Comparison of ENCODE assay signal across 9 cellular contexts in the genomic region with DNA sequence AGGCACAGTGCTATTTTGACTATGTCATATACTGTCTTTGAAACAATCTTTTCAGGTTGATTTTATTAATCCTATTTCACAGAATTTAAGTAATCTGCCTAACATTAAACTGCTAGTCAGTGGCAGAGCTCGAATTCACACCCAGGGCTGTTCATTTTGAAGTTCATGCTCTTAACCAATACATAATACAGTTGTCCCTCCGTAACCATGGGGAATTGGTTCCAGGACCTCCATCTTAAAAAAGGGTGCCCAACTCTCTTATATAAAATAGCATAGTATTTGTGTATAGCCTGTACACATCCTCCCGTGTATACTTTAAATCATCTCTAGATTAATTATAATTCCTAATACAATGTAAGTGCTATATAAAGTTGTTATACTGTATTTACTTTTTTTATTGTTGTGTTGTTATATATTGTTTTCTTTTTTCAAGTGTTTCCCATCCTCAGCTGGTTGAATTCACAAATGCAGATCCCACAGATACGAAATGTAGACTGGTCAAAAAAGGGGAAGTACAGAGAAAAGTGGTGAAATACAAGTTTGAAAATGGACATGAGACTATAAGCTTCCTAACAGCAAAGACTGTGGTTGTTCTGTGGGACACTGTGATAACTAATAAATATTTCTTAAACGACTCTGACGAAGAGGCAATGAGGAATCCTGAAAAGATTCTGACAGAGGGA. TPM values are rescaled to one million over a fixed set of nuclear protein-coding genes. Genes with fewer than 3 reads are reported as not detected.
DNase-seq lines count a peak whose midpoint lies in the region; ATAC-seq, FAIRE-seq and TF ChIP-seq lines count a peak whose summit lies in the region.
"Had no signal": no experiment of that assay in that cellular context is flagged by ENCODE, and none has a peak within 500 bp of the region (broad histone marks: within the 10 kb centered on the region; RNA-seq: fewer than 3 reads in every experiment).

No MANE protein-coding gene starts in this region.

- ATAC-seq in GM21515 (IDR thresholded peaks at IDR 0.05; ENCODE audit: unreplicated experiment) (peak; percentile 54), WTC11 (no peak)

- H3K27ac ChIP-seq in WERI-Rb-1, result no peak overlapping the region; the same call in 1 of the 2 replicates
- H3K27ac ChIP-seq: parathyroid adenoma had no signal

- H3K36me3 Mint-ChIP-seq in nephron progenitor cell (ENCODE audit: low read depth), result peaks cover 15% of the 10 kb centered on the region
- no peaks in the 10 kb centered on the region for H3K36me3 Mint-ChIP-seq in WTC11

- no peaks in the 10 kb centered on the region for H3K27me3 ChIP-seq in WERI-Rb-1 (ENCODE audit: insufficient read depth, low read depth, severe bottlenecking)

- H3K27me3 Mint-ChIP-seq in nephron progenitor cell (ENCODE audit: low read depth, poor library complexity), result no peaks in the 10 kb centered on the region
- no peaks in the 10 kb centered on the region for H3K27me3 Mint-ChIP-seq in WTC11 (ENCODE audit: low read depth)

- no peaks in the 10 kb centered on the region for H3K36me3 ChIP-seq in WERI-Rb-1

- POLR2A ChIA-PET in WTC11 (lab: Charles Lee), result interaction anchor here (0.6 to 1.3 kb wide), 2 partner anchors 10 to 19 kb away, joined by 3 read pairs; no protein-coding TSS in a partner anchor

- DNase-seq in GM12891 (ENCODE audit: insufficient read length, low spot score) (no peak), KG1 (lab: John Stamatoyannopoulos, UW) (peak; percentile 41), fibroblast of villous mesenchyme (ENCODE audit: low read depth) (peak; percentile 13), nephron progenitor cell (no peak), WERI-Rb-1 (no peak), WTC11 (ENCODE audit: low spot score) (no peak)
- no peak for DNase-seq in activated CD4-positive, alpha-beta T cell treated with anti-CD3 and anti-CD28 coated beads for 48 hours

- CTCF ChIA-PET in WTC11 (lab: Charles Lee), result interaction anchor here (1.5 to 1.6 kb wide), 2 partner anchors 27 to 267 kb away, joined by 3 to 4 read pairs; no protein-coding TSS in a partner anchor

- peak; percentile 51 for FAIRE-seq in GM12891 (lab: Jason Lieb, UNC)

- TF ChIP-seq CTCF in fibroblast of villous mesenchyme (IDR thresholded peaks at IDR 0.05; ENCODE audit: insufficient read depth, low read depth, low read length), result no peak
- TF ChIP-seq CTCF in nephron progenitor cell (IDR thresholded peaks at IDR 0.05), result no peak
- no peak for TF ChIP-seq CTCF in WERI-Rb-1 (IDR thresholded peaks at IDR 0.05; ENCODE audit: low read depth, low read length)
- no peak for TF ChIP-seq CTCF in WTC11 (IDR thresholded peaks at IDR 0.05)

- H3K27ac Mint-ChIP-seq in nephron progenitor cell, result no peak overlapping the region
- no peak overlapping the region for H3K27ac Mint-ChIP-seq in WTC11

- peak; percentile 50; the same call in 1 of the 2 replicates for TF ChIP-seq POLR2A in GM12891 (IDR thresholded peaks at IDR 0.05; ENCODE audit: low read depth, low read length)

- H3K4me1 Mint-ChIP-seq in nephron progenitor cell, result peaks cover 22% of the 10 kb centered on the region
- H3K4me1 Mint-ChIP-seq in WTC11, result peaks cover 47% of the 10 kb centered on the region

- H3K9me3 Mint-ChIP-seq in nephron progenitor cell, result peaks cover 4% of the 10 kb centered on the region
- no peaks in the 10 kb centered on the region for H3K9me3 Mint-ChIP-seq in WTC11

- no peaks in the 10 kb centered on the region for H3K9me3 ChIP-seq in WERI-Rb-1 (ENCODE audit: severe bottlenecking)

- H3K4me3 ChIP-seq in fibroblast of villous mesenchyme (ENCODE audit: low read depth, low read length) (no peak overlapping the region), WERI-Rb-1 (ENCODE audit: low read depth, low read length) (no peak overlapping the region)

- no peak overlapping the region for H3K4me3 Mint-ChIP-seq in nephron progenitor cell
- no peak overlapping the region for H3K4me3 Mint-ChIP-seq in WTC11

TF ChIP-seq in GM12891, 5 proteins besides CTCF, POLR2A, EP300 and RAD21:
- TF ChIP-seq POLR2AphosphoS5 (IDR thresholded peaks at IDR 0.05; ENCODE audit: low read depth, low read length), result no peak
- peak; percentile 78 for TF ChIP-seq SPI1 (IDR thresholded peaks at IDR 0.05; ENCODE audit: low read depth, low read length)

TF ChIP-seq in WTC11, 78 proteins besides CTCF, POLR2A, EP300 and RAD21 (continues in another document):
- TF ChIP-seq ETV6 (CRISPR knock-in tag; IDR thresholded peaks at IDR 0.05) (no peak), CREB1 (CRISPR knock-in tag; IDR thresholded peaks at IDR 0.05) (no peak), TP53 (CRISPR knock-in tag; IDR thresholded peaks at IDR 0.05) (no peak), MXD4 (CRISPR knock-in tag; IDR thresholded peaks at IDR 0.05; ENCODE audit: borderline replicate concordance) (no peak), ZNF423 (CRISPR knock-in tag; IDR thresholded peaks at IDR 0.05) (no peak), ZNF396 (CRISPR knock-in tag; IDR thresholded peaks at IDR 0.05; ENCODE audit: borderline replicate concordance) (no peak), ZNF121 (CRISPR knock-in tag; IDR thresholded peaks at IDR 0.05) (no peak), GTF2I (CRISPR knock-in tag; conservative IDR thresholded peaks at IDR 0.05) (no peak), ZNF671 (CRISPR knock-in tag; IDR thresholded peaks at IDR 0.05) (no peak), FOXJ3 (CRISPR knock-in tag; IDR thresholded peaks at IDR 0.05; ENCODE audit: borderline replicate concordance) (no peak)
- TF ChIP-seq, protein P1, sequence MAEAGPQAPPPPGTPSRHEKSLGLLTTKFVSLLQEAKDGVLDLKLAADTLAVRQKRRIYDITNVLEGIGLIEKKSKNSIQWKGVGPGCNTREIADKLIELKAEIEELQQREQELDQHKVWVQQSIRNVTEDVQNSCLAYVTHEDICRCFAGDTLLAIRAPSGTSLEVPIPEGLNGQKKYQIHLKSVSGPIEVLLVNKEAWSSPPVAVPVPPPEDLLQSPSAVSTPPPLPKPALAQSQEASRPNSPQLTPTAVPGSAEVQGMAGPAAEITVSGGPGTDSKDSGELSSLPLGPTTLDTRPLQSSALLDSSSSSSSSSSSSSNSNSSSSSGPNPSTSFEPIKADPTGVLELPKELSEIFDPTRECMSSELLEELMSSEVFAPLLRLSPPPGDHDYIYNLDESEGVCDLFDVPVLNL (CRISPR knock-in tag; IDR thresholded peaks at IDR 0.05; ENCODE audit: borderline replicate concordance, low read depth), result no peak
- TF ChIP-seq, protein P2, sequence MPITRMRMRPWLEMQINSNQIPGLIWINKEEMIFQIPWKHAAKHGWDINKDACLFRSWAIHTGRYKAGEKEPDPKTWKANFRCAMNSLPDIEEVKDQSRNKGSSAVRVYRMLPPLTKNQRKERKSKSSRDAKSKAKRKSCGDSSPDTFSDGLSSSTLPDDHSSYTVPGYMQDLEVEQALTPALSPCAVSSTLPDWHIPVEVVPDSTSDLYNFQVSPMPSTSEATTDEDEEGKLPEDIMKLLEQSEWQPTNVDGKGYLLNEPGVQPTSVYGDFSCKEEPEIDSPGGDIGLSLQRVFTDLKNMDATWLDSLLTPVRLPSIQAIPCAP (CRISPR knock-in tag; IDR thresholded peaks at IDR 0.05), result no peak
- TF ChIP-seq, protein P3, sequence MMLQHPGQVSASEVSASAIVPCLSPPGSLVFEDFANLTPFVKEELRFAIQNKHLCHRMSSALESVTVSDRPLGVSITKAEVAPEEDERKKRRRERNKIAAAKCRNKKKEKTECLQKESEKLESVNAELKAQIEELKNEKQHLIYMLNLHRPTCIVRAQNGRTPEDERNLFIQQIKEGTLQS (CRISPR knock-in tag; conservative IDR thresholded peaks at IDR 0.05), result no peak
- TF ChIP-seq, protein P4, sequence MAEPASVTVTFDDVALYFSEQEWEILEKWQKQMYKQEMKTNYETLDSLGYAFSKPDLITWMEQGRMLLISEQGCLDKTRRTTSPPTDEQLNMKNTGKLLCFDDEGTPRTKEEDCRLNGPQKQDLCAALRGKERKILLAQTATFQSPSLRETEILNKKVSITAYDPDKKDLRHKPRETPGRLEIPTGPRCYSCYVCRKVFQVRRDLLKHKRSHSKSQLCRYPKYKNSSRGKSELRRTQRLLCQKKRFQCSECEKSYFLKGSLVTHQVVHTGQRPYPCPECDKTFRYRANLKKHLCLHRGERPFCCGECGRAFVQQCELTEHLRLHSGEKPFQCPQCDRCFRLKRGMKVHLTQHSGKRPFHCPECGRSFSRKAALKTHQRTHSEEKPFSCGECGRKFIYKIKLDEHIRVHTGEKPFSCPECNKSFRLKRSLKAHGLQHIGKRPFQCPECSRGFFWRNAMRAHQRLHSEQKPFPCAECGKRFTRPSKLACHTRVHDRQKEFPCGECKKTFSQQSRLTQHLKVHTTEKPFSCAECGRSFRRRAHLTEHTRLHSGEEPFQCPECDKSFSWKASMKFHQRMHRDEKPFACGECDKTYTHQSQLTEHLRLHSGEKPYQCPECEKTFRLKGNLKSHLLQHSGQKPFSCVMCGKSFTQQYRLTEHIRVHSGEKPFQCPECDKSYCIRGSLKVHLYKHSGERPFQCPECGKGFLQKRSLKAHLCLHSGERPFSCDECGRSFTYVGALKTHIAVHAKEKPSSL (CRISPR knock-in tag; conservative IDR thresholded peaks at IDR 0.05), result no peak

RNA-seq across cellular contexts. Expression of a gene that starts 18.3 kb away (rescaled TPM):
- polyA plus RNA-seq in GM12891 (2012; ENCODE audit: low read depth, missing spikeins), result 2.8 TPM
- 2.6 and 3.5 TPM in 2 replicates for total RNA-seq in fibroblast of villous mesenchyme
- 13.3 to 17.5 TPM (median 13.7 TPM) in 3 replicates for total RNA-seq in WTC11 (2021)

Comparison
In these comparisons a context has a peak if more than half of its experiments do, and no peak if none do; other contexts are left out.
1. DNase-seq: peak in KG1 (single experiment) and fibroblast of villous mesenchyme (single experiment); none in GM12891 (single experiment), nephron progenitor cell (single experiment), WERI-Rb-1 (single experiment), activated CD4-positive, alpha-beta T cell treated with anti-CD3 and anti-CD28 coated beads for 48 hours (single experiment) and WTC11 (single experiment).